Comparison of ENCODE assay signal across 1 cellular context in genomic region chr11:119319702-119320592, GRCh38.
TF ChIP-seq lines count a peak whose summit lies in the region.

No MANE protein-coding gene starts in this region.

TF ChIP-seq in K562, 482 proteins besides CTCF, POLR2A, EP300 and RAD21 (continued from another document and continues in another):
- TF ChIP-seq ZBTB7A (IDR thresholded peaks at IDR 0.05; ENCODE audit: borderline replicate concordance, control insufficient read depth, low read depth, low read length) = peak; percentile 68
- peak; percentile 46; the same call in 1 of the 2 replicates for TF ChIP-seq ZBTB40 (IDR thresholded peaks at IDR 0.05)
- TF ChIP-seq ZBTB40 (CRISPR knock-in tag; IDR thresholded peaks at IDR 0.05) = no peak
- 0 out of 2 replicates have a peak, but pooled peaks have one; percentile 34 for TF ChIP-seq HDAC2 (IDR thresholded peaks at IDR 0.05)
- TF ChIP-seq, protein P1, sequence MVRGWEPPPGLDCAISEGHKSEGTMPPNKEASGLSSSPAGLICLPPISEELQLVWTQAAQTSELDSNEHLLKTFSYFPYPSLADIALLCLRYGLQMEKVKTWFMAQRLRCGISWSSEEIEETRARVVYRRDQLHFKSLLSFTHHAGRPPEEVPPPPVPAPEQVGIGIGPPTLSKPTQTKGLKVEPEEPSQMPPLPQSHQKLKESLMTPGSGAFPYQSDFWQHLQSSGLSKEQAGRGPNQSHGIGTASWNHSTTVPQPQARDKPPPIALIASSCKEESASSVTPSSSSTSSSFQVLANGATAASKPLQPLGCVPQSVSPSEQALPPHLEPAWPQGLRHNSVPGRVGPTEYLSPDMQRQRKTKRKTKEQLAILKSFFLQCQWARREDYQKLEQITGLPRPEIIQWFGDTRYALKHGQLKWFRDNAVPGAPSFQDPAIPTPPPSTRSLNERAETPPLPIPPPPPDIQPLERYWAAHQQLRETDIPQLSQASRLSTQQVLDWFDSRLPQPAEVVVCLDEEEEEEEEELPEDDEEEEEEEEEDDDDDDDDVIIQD (CRISPR knock-in tag; IDR thresholded peaks at IDR 0.05) = no peak
- TF ChIP-seq ZZZ3 (IDR thresholded peaks at IDR 0.05) = no peak
- TF ChIP-seq, protein P2, sequence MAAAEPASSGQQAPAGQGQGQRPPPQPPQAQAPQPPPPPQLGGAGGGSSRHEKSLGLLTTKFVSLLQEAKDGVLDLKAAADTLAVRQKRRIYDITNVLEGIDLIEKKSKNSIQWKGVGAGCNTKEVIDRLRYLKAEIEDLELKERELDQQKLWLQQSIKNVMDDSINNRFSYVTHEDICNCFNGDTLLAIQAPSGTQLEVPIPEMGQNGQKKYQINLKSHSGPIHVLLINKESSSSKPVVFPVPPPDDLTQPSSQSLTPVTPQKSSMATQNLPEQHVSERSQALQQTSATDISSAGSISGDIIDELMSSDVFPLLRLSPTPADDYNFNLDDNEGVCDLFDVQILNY (CRISPR knock-in tag; IDR thresholded peaks at IDR 0.05) = no peak
- no peak for TF ChIP-seq ZNF239 (CRISPR knock-in tag; IDR thresholded peaks at IDR 0.05)
- peak; percentile 84 for TF ChIP-seq ETV1 (tag; conservative IDR thresholded peaks at IDR 0.05; ENCODE audit: low read depth)
- TF ChIP-seq, protein P3, sequence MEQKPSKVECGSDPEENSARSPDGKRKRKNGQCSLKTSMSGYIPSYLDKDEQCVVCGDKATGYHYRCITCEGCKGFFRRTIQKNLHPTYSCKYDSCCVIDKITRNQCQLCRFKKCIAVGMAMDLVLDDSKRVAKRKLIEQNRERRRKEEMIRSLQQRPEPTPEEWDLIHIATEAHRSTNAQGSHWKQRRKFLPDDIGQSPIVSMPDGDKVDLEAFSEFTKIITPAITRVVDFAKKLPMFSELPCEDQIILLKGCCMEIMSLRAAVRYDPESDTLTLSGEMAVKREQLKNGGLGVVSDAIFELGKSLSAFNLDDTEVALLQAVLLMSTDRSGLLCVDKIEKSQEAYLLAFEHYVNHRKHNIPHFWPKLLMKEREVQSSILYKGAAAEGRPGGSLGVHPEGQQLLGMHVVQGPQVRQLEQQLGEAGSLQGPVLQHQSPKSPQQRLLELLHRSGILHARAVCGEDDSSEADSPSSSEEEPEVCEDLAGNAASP (IDR thresholded peaks at IDR 0.05) = no peak
- TF ChIP-seq ZNF146 (CRISPR knock-in tag; IDR thresholded peaks at IDR 0.05; ENCODE audit: unreplicated experiment) = no peak
- no peak for TF ChIP-seq KDM2B (CRISPR knock-in tag; IDR thresholded peaks at IDR 0.05)
- TF ChIP-seq TEAD1 (CRISPR knock-in tag; IDR thresholded peaks at IDR 0.05) = no peak
- TF ChIP-seq PRDM10 (IDR thresholded peaks at IDR 0.05; ENCODE audit: partially characterized antibody) = peak; percentile 39
- no peak for TF ChIP-seq ZC3H11A (IDR thresholded peaks at IDR 0.05; ENCODE audit: low read depth, low read length)
- no peak for TF ChIP-seq ZNF274 (IDR thresholded peaks at IDR 0.05; ENCODE audit: borderline replicate concordance, low read depth, low read length)
- no peak for TF ChIP-seq RBM34 (IDR thresholded peaks at IDR 0.05; ENCODE audit: borderline replicate concordance, insufficient read depth, low read length)
- TF ChIP-seq FIP1L1 (IDR thresholded peaks at IDR 0.05; ENCODE audit: low read depth, low read length, poor library complexity, severe bottlenecking) = no peak
- TF ChIP-seq FOXM1 (IDR thresholded peaks at IDR 0.05; ENCODE audit: low read depth) = peak; percentile 49; the same call in 1 of the 2 replicates
- no peak for TF ChIP-seq FOXM1 (CRISPR knock-in tag; IDR thresholded peaks at IDR 0.05; ENCODE audit: low read depth)
- TF ChIP-seq LEF1 (IDR thresholded peaks at IDR 0.05) = peak; percentile 58; the same call in 1 of the 2 replicates
- TF ChIP-seq TAL1 (IDR thresholded peaks at IDR 0.05) = peak; percentile 66; the same call in 1 of the 2 replicates
- no peak for TF ChIP-seq TFAM (CRISPR knock-in tag; conservative IDR thresholded peaks at IDR 0.05)
- TF ChIP-seq ARNT (IDR thresholded peaks at IDR 0.05) = peak; percentile 28 to 87; a peak in 1 of 4 replicates
- peak; percentile 87 for TF ChIP-seq CBFA2T2 (conservative IDR thresholded peaks at IDR 0.05)
- no peak for TF ChIP-seq EZH2 (IDR thresholded peaks at IDR 0.05; ENCODE audit: borderline replicate concordance, low read depth, low read length)
- no peak for TF ChIP-seq CBFB (CRISPR knock-in tag; IDR thresholded peaks at IDR 0.05)
- TF ChIP-seq PHF20 (IDR thresholded peaks at IDR 0.05; ENCODE audit: partially characterized antibody) = peak; percentile 21
- TF ChIP-seq ATF7 (IDR thresholded peaks at IDR 0.05) = no peak
- TF ChIP-seq, protein P4, sequence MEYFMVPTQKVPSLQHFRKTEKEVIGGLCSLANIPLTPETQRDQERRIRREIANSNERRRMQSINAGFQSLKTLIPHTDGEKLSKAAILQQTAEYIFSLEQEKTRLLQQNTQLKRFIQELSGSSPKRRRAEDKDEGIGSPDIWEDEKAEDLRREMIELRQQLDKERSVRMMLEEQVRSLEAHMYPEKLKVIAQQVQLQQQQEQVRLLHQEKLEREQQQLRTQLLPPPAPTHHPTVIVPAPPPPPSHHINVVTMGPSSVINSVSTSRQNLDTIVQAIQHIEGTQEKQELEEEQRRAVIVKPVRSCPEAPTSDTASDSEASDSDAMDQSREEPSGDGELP (CRISPR knock-in tag; IDR thresholded peaks at IDR 0.05; ENCODE audit: borderline replicate concordance) = peak; percentile 38; the same call in 1 of the 2 replicates
- TF ChIP-seq, protein P5, sequence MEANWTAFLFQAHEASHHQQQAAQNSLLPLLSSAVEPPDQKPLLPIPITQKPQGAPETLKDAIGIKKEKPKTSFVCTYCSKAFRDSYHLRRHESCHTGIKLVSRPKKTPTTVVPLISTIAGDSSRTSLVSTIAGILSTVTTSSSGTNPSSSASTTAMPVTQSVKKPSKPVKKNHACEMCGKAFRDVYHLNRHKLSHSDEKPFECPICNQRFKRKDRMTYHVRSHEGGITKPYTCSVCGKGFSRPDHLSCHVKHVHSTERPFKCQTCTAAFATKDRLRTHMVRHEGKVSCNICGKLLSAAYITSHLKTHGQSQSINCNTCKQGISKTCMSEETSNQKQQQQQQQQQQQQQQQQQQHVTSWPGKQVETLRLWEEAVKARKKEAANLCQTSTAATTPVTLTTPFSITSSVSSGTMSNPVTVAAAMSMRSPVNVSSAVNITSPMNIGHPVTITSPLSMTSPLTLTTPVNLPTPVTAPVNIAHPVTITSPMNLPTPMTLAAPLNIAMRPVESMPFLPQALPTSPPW (CRISPR knock-in tag; IDR thresholded peaks at IDR 0.05) = peak; percentile 4; the same call in 1 of the 2 replicates
- TF ChIP-seq MAFG (tag; conservative IDR thresholded peaks at IDR 0.05) = no peak
- peak; percentile 38 for TF ChIP-seq BRD9 (IDR thresholded peaks at IDR 0.05; ENCODE audit: low read depth, partially characterized antibody)
- TF ChIP-seq GABPA (tag; conservative IDR thresholded peaks at IDR 0.05; ENCODE audit: low read depth) = peak; percentile 28; the same call in 1 of the 2 replicates
- 0 out of 2 replicates have a peak, but pooled peaks have one; percentile 68 for TF ChIP-seq MTA3 (IDR thresholded peaks at IDR 0.05; ENCODE audit: borderline replicate concordance)
- TF ChIP-seq, protein P6, sequence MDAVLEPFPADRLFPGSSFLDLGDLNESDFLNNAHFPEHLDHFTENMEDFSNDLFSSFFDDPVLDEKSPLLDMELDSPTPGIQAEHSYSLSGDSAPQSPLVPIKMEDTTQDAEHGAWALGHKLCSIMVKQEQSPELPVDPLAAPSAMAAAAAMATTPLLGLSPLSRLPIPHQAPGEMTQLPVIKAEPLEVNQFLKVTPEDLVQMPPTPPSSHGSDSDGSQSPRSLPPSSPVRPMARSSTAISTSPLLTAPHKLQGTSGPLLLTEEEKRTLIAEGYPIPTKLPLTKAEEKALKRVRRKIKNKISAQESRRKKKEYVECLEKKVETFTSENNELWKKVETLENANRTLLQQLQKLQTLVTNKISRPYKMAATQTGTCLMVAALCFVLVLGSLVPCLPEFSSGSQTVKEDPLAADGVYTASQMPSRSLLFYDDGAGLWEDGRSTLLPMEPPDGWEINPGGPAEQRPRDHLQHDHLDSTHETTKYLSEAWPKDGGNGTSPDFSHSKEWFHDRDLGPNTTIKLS (IDR thresholded peaks at IDR 0.05; ENCODE audit: borderline replicate concordance, low read depth) = no peak
- TF ChIP-seq POLR3G (IDR thresholded peaks at IDR 0.05; ENCODE audit: extremely low read depth, insufficient read length, insufficient replicate concordance) = no peak
- peak in 1 of 2 experiments; percentile 47; a peak in 1 of 4 replicates for TF ChIP-seq TBL1XR1 (IDR thresholded peaks at IDR 0.05; ENCODE audit: low read length in 2 of 2)
- TF ChIP-seq, protein P7, sequence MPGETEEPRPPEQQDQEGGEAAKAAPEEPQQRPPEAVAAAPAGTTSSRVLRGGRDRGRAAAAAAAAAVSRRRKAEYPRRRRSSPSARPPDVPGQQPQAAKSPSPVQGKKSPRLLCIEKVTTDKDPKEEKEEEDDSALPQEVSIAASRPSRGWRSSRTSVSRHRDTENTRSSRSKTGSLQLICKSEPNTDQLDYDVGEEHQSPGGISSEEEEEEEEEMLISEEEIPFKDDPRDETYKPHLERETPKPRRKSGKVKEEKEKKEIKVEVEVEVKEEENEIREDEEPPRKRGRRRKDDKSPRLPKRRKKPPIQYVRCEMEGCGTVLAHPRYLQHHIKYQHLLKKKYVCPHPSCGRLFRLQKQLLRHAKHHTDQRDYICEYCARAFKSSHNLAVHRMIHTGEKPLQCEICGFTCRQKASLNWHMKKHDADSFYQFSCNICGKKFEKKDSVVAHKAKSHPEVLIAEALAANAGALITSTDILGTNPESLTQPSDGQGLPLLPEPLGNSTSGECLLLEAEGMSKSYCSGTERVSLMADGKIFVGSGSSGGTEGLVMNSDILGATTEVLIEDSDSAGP (CRISPR knock-in tag; IDR thresholded peaks at IDR 0.05) = no peak
